2 cellular contexts compared by ENCODE assay signal in the genomic region with DNA sequence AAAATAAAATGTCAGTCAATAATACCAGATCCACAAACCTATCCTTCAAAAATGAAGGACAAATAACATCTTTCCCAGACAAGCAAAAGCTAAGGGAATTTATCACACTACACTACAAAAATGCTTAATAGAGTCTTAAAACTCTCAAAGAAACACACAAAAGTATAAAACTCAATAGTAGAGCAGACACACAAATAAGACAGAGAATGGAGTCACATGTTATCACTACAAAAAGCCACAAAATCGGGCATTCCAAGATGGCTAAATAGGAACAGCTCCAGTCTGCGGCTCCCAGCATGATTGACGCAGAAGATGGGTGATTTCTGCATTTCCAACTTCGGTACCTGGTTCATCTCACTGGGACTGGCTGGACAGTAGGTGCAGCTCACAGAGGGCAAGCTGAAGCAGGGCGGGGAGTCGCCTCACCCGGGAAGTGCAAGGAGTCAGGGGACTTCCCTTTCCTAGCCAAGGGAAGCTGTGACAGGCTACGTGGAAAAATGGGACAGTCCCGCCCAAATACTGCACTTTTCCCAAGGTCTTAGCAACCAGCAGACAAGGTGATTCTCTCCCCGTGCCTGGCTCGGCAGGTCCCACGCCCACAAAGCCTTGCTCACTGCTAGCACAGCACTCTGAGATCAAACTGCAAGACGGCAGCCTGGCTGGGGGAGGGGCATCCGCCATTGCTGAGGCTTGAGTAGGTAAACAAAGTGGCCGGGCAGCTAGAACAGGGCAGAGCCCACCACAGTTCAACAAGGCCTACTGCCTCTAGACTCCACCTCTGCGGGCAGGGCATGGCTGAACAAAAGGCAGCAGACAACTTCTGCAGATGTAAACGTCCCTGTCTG.
TF ChIP-seq lines count a peak whose summit lies in the region.

No MANE protein-coding gene starts in this region.

TF ChIP-seq in A549, 52 proteins besides CTCF, POLR2A, EP300 and RAD21 (continued from another document):
- TF ChIP-seq ESRRA (IDR thresholded peaks at IDR 0.05; ENCODE audit: borderline replicate concordance, low read length) (no peak), TFCP2L1 (CRISPR knock-in tag; IDR thresholded peaks at IDR 0.05) (no peak), SMC3 (IDR thresholded peaks at IDR 0.05) (no peak), ZSCAN20 (CRISPR knock-in tag; IDR thresholded peaks at IDR 0.05) (no peak), HMGXB4 (CRISPR knock-in tag; IDR thresholded peaks at IDR 0.05; ENCODE audit: borderline replicate concordance) (no peak), CEBPB (IDR thresholded peaks at IDR 0.05) (no peak), HOXB13 (CRISPR knock-in tag; IDR thresholded peaks at IDR 0.05; ENCODE audit: low read depth) (no peak)

TF ChIP-seq in IMR-90, 13 proteins besides CTCF, POLR2A, EP300 and RAD21:
- TF ChIP-seq ELK1 (IDR thresholded peaks at IDR 0.05; ENCODE audit: borderline replicate concordance, low read depth, low read length), result no peak
- no peak for TF ChIP-seq NFE2L2 (IDR thresholded peaks at IDR 0.05; ENCODE audit: low read depth, low read length)
TF ChIP-seq in IMR-90: peak in this region for 0.
